Comparison of ENCODE assay signal across 8 cellular contexts in genomic region chr16:1613240-1613639, GRCh38. TPM values are rescaled to one million over a fixed set of nuclear protein-coding genes. Genes with fewer than 3 reads are reported as not detected.
DNase-seq lines count a peak whose midpoint lies in the region; ATAC-seq and TF ChIP-seq lines count a peak whose summit lies in the region.

No MANE protein-coding gene starts in this region.

- H3K9me3 Mint-ChIP-seq in HFFc6, result no peaks in the 10 kb centered on the region
- H3K9me3 Mint-ChIP-seq in activated T-cell treated with anti-CD3 and anti-CD28 coated beads, Interleukin-2, amount 50 U/mL, for 24 hours, result no peaks in the 10 kb centered on the region
- no peaks in the 10 kb centered on the region for H3K9me3 Mint-ChIP-seq in stimulated activated naive CD8-positive, alpha-beta T cell treated with anti-CD3 and anti-CD28 coated beads, Interleukin-15, Interleukin-2, amounts not matched to agents 100 ng/mL and 50 ng/mL, for 24 hours

- H3K27me3 ChIP-seq in iPS-18a (ENCODE audit: control insufficient read depth, insufficient read depth, low read length), result peaks cover 25% of the 10 kb centered on the region

- no peak overlapping the region for H3K27ac ChIP-seq in iPS-18a (ENCODE audit: low read length)

- peaks cover 4% of the 10 kb centered on the region for H3K27me3 Mint-ChIP-seq in HFFc6 (ENCODE audit: insufficient read depth)
- H3K27me3 Mint-ChIP-seq in activated T-cell treated with anti-CD3 and anti-CD28 coated beads, Interleukin-2, amount 50 U/mL, for 24 hours, result peaks cover 8% of the 10 kb centered on the region
- H3K27me3 Mint-ChIP-seq in stimulated activated naive CD8-positive, alpha-beta T cell treated with anti-CD3 and anti-CD28 coated beads, Interleukin-15, Interleukin-2, amounts not matched to agents 100 ng/mL and 50 ng/mL, for 24 hours, result peaks cover 6% of the 10 kb centered on the region

- H3K4me1 Mint-ChIP-seq in HFFc6 (ENCODE audit: low read depth), result peaks cover 32% of the 10 kb centered on the region
- peaks cover 42% of the 10 kb centered on the region for H3K4me1 Mint-ChIP-seq in activated T-cell treated with anti-CD3 and anti-CD28 coated beads, Interleukin-2, amount 50 U/mL, for 24 hours (ENCODE audit: low read depth)
- peaks cover 41% of the 10 kb centered on the region for H3K4me1 Mint-ChIP-seq in stimulated activated naive CD8-positive, alpha-beta T cell treated with anti-CD3 and anti-CD28 coated beads, Interleukin-15, Interleukin-2, amounts not matched to agents 100 ng/mL and 50 ng/mL, for 24 hours (ENCODE audit: low read depth)

- no peaks in the 10 kb centered on the region for H3K9me3 ChIP-seq in iPS-18a (ENCODE audit: control insufficient read depth, low read depth, low read length)

- H3K36me3 ChIP-seq in iPS-18a (ENCODE audit: control insufficient read depth, low read depth, low read length), result peaks cover 9% of the 10 kb centered on the region

- H3K9ac ChIP-seq in iPS-18a (ENCODE audit: low read length), result peak overlapping the region; percentile 52

- DNase-seq in AG09309 (ENCODE audit: low read depth), result no peak
- no peak for DNase-seq in HFFc6
- peak; percentile 39 for DNase-seq in activated T-cell treated with anti-CD3 and anti-CD28 coated beads, Interleukin-2, amount 50 U/mL, for 24 hours
- no peak for DNase-seq in activated gamma-delta T cell treated with Interleukin-2 at 50 U/mL for 16 hours
- no peak for DNase-seq in COR-L47 (lab: John Stamatoyannopoulos, UW)

- peak overlapping the region; percentile 84 for H3K27ac Mint-ChIP-seq in HFFc6
- H3K27ac Mint-ChIP-seq in activated T-cell treated with anti-CD3 and anti-CD28 coated beads, Interleukin-2, amount 50 U/mL, for 24 hours, result peak overlapping the region; percentile 84
- H3K27ac Mint-ChIP-seq in stimulated activated naive CD8-positive, alpha-beta T cell treated with anti-CD3 and anti-CD28 coated beads, Interleukin-15, Interleukin-2, amounts not matched to agents 100 ng/mL and 50 ng/mL, for 24 hours, result peak overlapping the region; percentile 50

- H3K36me3 Mint-ChIP-seq in HFFc6 (ENCODE audit: low read depth), result peaks cover 9% of the 10 kb centered on the region; the same call in 1 of the 2 replicates
- peaks cover 47% of the 10 kb centered on the region for H3K36me3 Mint-ChIP-seq in activated T-cell treated with anti-CD3 and anti-CD28 coated beads, Interleukin-2, amount 50 U/mL, for 24 hours (ENCODE audit: low read depth)
- peaks cover 27% of the 10 kb centered on the region for H3K36me3 Mint-ChIP-seq in stimulated activated naive CD8-positive, alpha-beta T cell treated with anti-CD3 and anti-CD28 coated beads, Interleukin-15, Interleukin-2, amounts not matched to agents 100 ng/mL and 50 ng/mL, for 24 hours (ENCODE audit: low read depth)

- no peak for TF ChIP-seq CTCF in AG09309 (IDR thresholded peaks at IDR 0.05; ENCODE audit: control insufficient read depth, insufficient read depth, low read depth, low read length, missing control alignments)
- no peak for TF ChIP-seq CTCF in HFFc6 (IDR thresholded peaks at IDR 0.05)

- peak overlapping the region; percentile 94 for H3K4me3 Mint-ChIP-seq in HFFc6
- H3K4me3 Mint-ChIP-seq in activated T-cell treated with anti-CD3 and anti-CD28 coated beads, Interleukin-2, amount 50 U/mL, for 24 hours, result peak overlapping the region; percentile 96
- peak overlapping the region; percentile 91 for H3K4me3 Mint-ChIP-seq in stimulated activated naive CD8-positive, alpha-beta T cell treated with anti-CD3 and anti-CD28 coated beads, Interleukin-15, Interleukin-2, amounts not matched to agents 100 ng/mL and 50 ng/mL, for 24 hours

- peaks cover 26% of the 10 kb centered on the region for H3K4me1 ChIP-seq in iPS-18a (ENCODE audit: control insufficient read depth, low read depth, low read length)

- H3K4me3 ChIP-seq in AG09309 (ENCODE audit: control insufficient read depth, low read depth, low read length) (peak overlapping the region; percentile 94), iPS-18a (ENCODE audit: low read length) (peak overlapping the region; percentile 77)

- no peak for ATAC-seq in GM21526 (IDR thresholded peaks at IDR 0.05; ENCODE audit: low FRiP score, unreplicated experiment)

RNA-seq across cellular contexts. Expression of gene CRAMP1, which starts 1.1 kb away (rescaled TPM):
- total RNA-seq in HFFc6 (2021; fragmentation: NEBNext Ultra II Directional; extraction: Animal tissue kit (Norgen Biotek cat#: 25700)), result 10 to 100 TPM; 10.7 to 14.2 (median 12.4) TPM

RNA-seq across cellular contexts. Expression of gene IFT140, which starts 1.4 kb away (rescaled TPM):
- 10 to 100 TPM; 11.1 to 15.6 (median 13.2) TPM for total RNA-seq in HFFc6 (2021; fragmentation: NEBNext Ultra II Directional; extraction: Animal tissue kit (Norgen Biotek cat#: 25700))
